1 cellular context compared by ENCODE assay signal in the genomic region with DNA sequence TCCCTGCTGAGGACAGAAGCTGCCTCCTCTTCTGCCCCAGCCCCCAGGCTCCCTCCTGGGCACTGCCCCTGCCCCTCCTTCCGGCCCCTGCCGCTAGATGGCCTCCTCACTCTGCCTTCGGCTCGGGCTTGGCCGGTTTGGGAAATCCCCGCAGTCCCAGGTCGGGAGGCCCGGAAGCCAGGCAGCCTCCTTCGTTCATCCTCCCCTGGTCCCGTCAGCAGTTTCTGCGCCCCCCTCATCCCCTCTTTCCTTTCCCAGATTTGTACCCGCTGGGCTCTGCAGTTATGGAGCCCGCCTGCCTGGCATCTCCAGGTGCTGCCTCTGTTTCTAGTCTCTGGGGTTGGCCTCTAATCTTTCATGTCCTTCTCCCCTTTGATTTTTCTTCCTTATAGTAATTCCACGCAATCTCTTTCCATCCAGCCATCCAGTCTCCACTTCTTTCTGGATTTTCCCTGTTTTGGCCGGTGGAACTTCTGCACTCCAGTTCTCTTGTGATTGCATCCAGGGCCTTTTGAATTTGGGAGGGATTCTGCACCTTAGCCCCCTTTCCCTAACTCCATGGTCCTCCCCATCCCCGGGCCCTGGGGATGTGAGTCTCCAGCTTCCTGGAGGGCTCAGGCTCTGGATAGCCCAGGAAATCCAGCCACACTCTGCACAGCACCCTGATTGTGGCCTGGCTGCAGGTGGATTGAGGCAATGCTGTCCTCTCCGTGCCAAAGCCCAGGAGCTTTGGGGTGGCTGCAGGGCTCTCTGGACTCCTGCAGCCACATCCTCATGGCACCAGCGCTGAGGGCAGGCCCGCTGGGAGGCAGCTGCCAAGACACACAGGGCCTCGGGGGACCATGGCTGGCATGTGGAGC.
A peak's percentile ranks its signal among the peaks of the same experiment; 100 is the strongest.
TF ChIP-seq lines count a peak whose summit lies in the region.

No MANE protein-coding gene starts in this region.

TF ChIP-seq in K562, 482 proteins besides CTCF, POLR2A, EP300 and RAD21 (continued from another document):
- TF ChIP-seq, protein P1, sequence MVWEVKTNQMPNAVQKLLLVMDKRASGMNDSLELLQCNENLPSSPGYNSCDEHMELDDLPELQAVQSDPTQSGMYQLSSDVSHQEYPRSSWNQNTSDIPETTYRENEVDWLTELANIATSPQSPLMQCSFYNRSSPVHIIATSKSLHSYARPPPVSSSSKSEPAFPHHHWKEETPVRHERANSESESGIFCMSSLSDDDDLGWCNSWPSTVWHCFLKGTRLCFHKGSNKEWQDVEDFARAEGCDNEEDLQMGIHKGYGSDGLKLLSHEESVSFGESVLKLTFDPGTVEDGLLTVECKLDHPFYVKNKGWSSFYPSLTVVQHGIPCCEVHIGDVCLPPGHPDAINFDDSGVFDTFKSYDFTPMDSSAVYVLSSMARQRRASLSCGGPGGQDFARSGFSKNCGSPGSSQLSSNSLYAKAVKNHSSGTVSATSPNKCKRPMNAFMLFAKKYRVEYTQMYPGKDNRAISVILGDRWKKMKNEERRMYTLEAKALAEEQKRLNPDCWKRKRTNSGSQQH (CRISPR knock-in tag; IDR thresholded peaks at IDR 0.05), result no peak
- TF ChIP-seq, protein P2, sequence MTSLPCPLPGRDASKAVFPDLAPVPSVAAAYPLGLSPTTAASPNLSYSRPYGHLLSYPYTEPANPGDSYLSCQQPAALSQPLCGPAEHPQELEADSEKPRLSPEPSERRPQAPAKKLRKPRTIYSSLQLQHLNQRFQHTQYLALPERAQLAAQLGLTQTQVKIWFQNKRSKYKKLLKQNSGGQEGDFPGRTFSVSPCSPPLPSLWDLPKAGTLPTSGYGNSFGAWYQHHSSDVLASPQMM (CRISPR knock-in tag; IDR thresholded peaks at IDR 0.05), result no peak
- TF ChIP-seq ZNF436 (CRISPR knock-in tag; IDR thresholded peaks at IDR 0.05) (no peak), ZFP30 (CRISPR knock-in tag; IDR thresholded peaks at IDR 0.05; ENCODE audit: borderline replicate concordance) (no peak), ZNF507 (tag; conservative IDR thresholded peaks at IDR 0.05) (no peak), ESRRB (CRISPR knock-in tag; IDR thresholded peaks at IDR 0.05; ENCODE audit: borderline replicate concordance) (no peak), ZNF695 (CRISPR knock-in tag; IDR thresholded peaks at IDR 0.05) (no peak), CEBPB (tag; IDR thresholded peaks at IDR 0.05) (no peak), NR2F6 (CRISPR knock-in tag; IDR thresholded peaks at IDR 0.05) (no peak), JUN (IDR thresholded peaks at IDR 0.05; ENCODE audit: borderline replicate concordance, low read depth, low read length) (no peak), JUN (CRISPR knock-in tag; IDR thresholded peaks at IDR 0.05; ENCODE audit: borderline replicate concordance) (no peak), KDM4B (IDR thresholded peaks at IDR 0.05; ENCODE audit: borderline replicate concordance in 2 of 2, low read depth in 1 of 2) (no peak), ELF1 (tag; IDR thresholded peaks at IDR 0.05) (0 out of 2 replicates have a peak, but pooled peaks have one; percentile 22), NFXL1 (CRISPR knock-in tag; IDR thresholded peaks at IDR 0.05) (no peak), SMC3 (conservative IDR thresholded peaks at IDR 0.05; ENCODE audit: insufficient read depth, low read depth, low read length) (peak; percentile 63), ZBTB2 (IDR thresholded peaks at IDR 0.05) (no peak), ELF4 (CRISPR knock-in tag; IDR thresholded peaks at IDR 0.05) (no peak), ESRRA (IDR thresholded peaks at IDR 0.05; ENCODE audit: borderline replicate concordance, low read depth) (no peak), TBL1XR1 (IDR thresholded peaks at IDR 0.05; ENCODE audit: low read length in 2 of 2) (no peak), ZNF174 (CRISPR knock-in tag; IDR thresholded peaks at IDR 0.05) (no peak)
- TF ChIP-seq, protein P3, sequence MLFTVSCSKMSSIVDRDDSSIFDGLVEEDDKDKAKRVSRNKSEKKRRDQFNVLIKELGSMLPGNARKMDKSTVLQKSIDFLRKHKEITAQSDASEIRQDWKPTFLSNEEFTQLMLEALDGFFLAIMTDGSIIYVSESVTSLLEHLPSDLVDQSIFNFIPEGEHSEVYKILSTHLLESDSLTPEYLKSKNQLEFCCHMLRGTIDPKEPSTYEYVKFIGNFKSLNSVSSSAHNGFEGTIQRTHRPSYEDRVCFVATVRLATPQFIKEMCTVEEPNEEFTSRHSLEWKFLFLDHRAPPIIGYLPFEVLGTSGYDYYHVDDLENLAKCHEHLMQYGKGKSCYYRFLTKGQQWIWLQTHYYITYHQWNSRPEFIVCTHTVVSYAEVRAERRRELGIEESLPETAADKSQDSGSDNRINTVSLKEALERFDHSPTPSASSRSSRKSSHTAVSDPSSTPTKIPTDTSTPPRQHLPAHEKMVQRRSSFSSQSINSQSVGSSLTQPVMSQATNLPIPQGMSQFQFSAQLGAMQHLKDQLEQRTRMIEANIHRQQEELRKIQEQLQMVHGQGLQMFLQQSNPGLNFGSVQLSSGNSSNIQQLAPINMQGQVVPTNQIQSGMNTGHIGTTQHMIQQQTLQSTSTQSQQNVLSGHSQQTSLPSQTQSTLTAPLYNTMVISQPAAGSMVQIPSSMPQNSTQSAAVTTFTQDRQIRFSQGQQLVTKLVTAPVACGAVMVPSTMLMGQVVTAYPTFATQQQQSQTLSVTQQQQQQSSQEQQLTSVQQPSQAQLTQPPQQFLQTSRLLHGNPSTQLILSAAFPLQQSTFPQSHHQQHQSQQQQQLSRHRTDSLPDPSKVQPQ (CRISPR knock-in tag; IDR thresholded peaks at IDR 0.05; ENCODE audit: borderline replicate concordance), result no peak
- TF ChIP-seq, protein P4, sequence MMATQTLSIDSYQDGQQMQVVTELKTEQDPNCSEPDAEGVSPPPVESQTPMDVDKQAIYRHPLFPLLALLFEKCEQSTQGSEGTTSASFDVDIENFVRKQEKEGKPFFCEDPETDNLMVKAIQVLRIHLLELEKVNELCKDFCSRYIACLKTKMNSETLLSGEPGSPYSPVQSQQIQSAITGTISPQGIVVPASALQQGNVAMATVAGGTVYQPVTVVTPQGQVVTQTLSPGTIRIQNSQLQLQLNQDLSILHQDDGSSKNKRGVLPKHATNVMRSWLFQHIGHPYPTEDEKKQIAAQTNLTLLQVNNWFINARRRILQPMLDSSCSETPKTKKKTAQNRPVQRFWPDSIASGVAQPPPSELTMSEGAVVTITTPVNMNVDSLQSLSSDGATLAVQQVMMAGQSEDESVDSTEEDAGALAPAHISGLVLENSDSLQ (IDR thresholded peaks at IDR 0.05), result no peak
- TF ChIP-seq, protein P5, sequence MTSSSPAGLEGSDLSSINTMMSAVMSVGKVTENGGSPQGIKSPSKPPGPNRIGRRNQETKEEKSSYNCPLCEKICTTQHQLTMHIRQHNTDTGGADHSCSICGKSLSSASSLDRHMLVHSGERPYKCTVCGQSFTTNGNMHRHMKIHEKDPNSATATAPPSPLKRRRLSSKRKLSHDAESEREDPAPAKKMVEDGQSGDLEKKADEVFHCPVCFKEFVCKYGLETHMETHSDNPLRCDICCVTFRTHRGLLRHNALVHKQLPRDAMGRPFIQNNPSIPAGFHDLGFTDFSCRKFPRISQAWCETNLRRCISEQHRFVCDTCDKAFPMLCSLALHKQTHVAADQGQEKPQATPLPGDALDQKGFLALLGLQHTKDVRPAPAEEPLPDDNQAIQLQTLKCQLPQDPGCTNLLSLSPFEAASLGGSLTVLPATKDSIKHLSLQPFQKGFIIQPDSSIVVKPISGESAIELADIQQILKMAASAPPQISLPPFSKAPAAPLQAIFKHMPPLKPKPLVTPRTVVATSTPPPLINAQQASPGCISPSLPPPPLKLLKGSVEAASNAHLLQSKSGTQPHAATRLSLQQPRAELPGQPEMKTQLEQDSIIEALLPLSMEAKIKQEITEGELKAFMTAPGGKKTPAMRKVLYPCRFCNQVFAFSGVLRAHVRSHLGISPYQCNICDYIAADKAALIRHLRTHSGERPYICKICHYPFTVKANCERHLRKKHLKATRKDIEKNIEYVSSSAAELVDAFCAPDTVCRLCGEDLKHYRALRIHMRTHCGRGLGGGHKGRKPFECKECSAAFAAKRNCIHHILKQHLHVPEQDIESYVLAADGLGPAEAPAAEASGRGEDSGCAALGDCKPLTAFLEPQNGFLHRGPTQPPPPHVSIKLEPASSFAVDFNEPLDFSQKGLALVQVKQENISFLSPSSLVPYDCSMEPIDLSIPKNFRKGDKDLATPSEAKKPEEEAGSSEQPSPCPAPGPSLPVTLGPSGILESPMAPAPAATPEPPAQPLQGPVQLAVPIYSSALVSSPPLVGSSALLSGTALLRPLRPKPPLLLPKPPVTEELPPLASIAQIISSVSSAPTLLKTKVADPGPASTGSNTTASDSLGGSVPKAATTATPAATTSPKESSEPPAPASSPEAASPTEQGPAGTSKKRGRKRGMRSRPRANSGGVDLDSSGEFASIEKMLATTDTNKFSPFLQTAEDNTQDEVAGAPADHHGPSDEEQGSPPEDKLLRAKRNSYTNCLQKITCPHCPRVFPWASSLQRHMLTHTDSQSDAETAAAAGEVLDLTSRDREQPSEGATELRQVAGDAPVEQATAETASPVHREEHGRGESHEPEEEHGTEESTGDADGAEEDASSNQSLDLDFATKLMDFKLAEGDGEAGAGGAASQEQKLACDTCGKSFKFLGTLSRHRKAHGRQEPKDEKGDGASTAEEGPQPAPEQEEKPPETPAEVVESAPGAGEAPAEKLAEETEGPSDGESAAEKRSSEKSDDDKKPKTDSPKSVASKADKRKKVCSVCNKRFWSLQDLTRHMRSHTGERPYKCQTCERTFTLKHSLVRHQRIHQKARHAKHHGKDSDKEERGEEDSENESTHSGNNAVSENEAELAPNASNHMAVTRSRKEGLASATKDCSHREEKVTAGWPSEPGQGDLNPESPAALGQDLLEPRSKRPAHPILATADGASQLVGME (CRISPR knock-in tag; IDR thresholded peaks at IDR 0.05), result no peak
- TF ChIP-seq, protein P6, sequence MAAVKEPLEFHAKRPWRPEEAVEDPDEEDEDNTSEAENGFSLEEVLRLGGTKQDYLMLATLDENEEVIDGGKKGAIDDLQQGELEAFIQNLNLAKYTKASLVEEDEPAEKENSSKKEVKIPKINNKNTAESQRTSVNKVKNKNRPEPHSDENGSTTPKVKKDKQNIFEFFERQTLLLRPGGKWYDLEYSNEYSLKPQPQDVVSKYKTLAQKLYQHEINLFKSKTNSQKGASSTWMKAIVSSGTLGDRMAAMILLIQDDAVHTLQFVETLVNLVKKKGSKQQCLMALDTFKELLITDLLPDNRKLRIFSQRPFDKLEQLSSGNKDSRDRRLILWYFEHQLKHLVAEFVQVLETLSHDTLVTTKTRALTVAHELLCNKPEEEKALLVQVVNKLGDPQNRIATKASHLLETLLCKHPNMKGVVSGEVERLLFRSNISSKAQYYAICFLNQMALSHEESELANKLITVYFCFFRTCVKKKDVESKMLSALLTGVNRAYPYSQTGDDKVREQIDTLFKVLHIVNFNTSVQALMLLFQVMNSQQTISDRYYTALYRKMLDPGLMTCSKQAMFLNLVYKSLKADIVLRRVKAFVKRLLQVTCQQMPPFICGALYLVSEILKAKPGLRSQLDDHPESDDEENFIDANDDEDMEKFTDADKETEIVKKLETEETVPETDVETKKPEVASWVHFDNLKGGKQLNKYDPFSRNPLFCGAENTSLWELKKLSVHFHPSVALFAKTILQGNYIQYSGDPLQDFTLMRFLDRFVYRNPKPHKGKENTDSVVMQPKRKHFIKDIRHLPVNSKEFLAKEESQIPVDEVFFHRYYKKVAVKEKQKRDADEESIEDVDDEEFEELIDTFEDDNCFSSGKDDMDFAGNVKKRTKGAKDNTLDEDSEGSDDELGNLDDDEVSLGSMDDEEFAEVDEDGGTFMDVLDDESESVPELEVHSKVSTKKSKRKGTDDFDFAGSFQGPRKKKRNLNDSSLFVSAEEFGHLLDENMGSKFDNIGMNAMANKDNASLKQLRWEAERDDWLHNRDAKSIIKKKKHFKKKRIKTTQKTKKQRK (IDR thresholded peaks at IDR 0.05; ENCODE audit: borderline replicate concordance, low read depth, low read length), result no peak
